1 cellular context compared by ENCODE assay signal in the genomic region with DNA sequence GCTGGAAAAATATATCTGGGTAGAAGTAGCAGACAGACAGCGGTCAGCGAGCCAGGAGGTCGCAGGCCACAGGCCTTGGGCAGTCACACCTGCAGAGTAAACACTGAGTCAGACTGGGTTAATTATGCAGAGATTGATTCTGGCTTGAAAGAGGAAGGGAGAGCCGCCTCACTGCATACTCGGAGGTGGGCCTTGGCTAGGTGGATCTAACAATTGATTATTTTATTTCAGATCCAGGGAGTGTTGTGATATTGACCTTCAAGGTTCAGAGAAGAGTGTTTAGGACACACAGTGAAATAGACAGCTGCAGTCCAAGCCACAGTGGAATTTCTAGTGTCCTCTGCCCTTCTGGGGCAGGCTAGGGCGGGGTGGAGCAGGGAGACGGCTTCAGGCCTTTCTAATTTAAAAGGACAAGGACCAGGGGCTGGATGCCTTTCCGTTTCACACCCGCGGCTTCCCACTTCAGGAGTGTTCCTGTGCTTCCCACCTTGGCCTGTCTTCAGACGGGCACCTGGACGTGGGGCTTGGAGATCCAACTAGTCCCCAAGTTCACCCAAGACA.
TF ChIP-seq lines count a peak whose summit lies in the region.

No MANE protein-coding gene starts in this region.

TF ChIP-seq in Ishikawa, 13 proteins besides CTCF, POLR2A, EP300 and RAD21 (continued from another document):
- TF ChIP-seq TEAD4 (IDR thresholded peaks at IDR 0.05) (peak; percentile 73), ZBTB7A (IDR thresholded peaks at IDR 0.05; ENCODE audit: low read depth) (no peak)
